17 cellular contexts compared by ENCODE assay signal in the genomic region with DNA sequence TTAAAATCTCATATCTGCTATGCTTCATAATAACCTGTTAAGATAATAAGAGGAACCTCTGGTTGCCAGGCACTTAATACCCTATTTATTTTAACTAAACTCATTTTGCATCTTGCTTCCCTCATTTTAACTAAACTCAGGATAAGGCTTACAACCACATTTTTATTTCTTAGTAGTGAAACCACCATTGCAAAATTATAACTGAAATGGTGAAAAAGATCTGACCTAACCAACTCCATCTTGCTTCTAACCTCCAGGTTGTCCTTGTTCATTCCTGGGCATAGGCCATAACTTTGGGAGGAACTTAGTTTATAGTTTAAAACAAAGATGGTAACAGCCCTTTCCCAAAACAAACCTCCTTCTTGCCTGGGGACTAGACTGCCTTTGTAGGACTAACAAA. TPM values are rescaled to one million over a fixed set of nuclear protein-coding genes. Genes with fewer than 3 reads are reported as not detected.
A peak's percentile ranks its signal among the peaks of the same experiment; 100 is the strongest.
DNase-seq lines count a peak whose midpoint lies in the region; ATAC-seq, FAIRE-seq and TF ChIP-seq lines count a peak whose summit lies in the region.
"Had no signal": no experiment of that assay in that cellular context is flagged by ENCODE, and none has a peak within 500 bp of the region (broad histone marks: within the 10 kb centered on the region; RNA-seq: fewer than 3 reads in every experiment).

No MANE protein-coding gene starts in this region.

- peak overlapping the region; percentile 17 for H3K4me3 Mint-ChIP-seq in T-helper 1 cell treated with Interleukin-12 subunit alpha and Interleukin-12 subunit beta and Interleukin-4 antibody, amounts not matched to agents 30 μg/mL and 1 μg/mL, for 36 hours
- H3K4me3 Mint-ChIP-seq in GM23338 (no peak overlapping the region), endothelial cell (ENCODE audit: unreplicated experiment) (no peak overlapping the region)
- peak overlapping the region; percentile 5 for H3K4me3 Mint-ChIP-seq in stimulated activated effector memory CD8-positive, alpha-beta T cell treated with anti-CD3 and anti-CD28 coated beads, Interleukin-12 subunit alpha, Interleukin-12 subunit beta, amount 100 ng/mL, for 72 hours
- H3K4me3 Mint-ChIP-seq: CD14-positive monocyte had no signal

- H3K4me1 ChIP-seq in GM23338 (ENCODE audit: insufficient read depth) (peaks cover 22% of the 10 kb centered on the region), GM12878 (ENCODE audit: control insufficient read depth, insufficient read depth, low read length) (peaks cover 27% of the 10 kb centered on the region), prostate gland (replicated peaks) (no peaks in the 10 kb centered on the region)

- no peak for TF ChIP-seq CTCF in GM23338 (conservative IDR thresholded peaks at IDR 0.05; ENCODE audit: low read depth in 2 of 2)
- TF ChIP-seq CTCF in GM12878 (IDR thresholded peaks at IDR 0.05 in 2 of 3, conservative IDR thresholded peaks at IDR 0.05 in 1 of 3; ENCODE audit: control insufficient read depth in 2 of 3, extremely low read depth in 1 of 3, insufficient read depth in 1 of 3, low read depth in 3 of 3, low read length in 3 of 3) = no peak
- no peak for TF ChIP-seq CTCF in prostate gland (IDR thresholded peaks at IDR 0.05)
- TF ChIP-seq CTCF in endothelial cell (IDR thresholded peaks at IDR 0.05; ENCODE audit: unreplicated experiment) = no peak

- H3K9me2 ChIP-seq in GM23338 (ENCODE audit: insufficient read depth) = no peaks in the 10 kb centered on the region

- 0 out of 2 replicates have a peak, but pooled peaks cover 3% of the 10 kb centered on the region for H3K36me3 ChIP-seq in GM23338 (ENCODE audit: insufficient read depth)
- H3K36me3 ChIP-seq in GM12878 (ENCODE audit: control insufficient read depth in 2 of 2, insufficient read depth in 2 of 2, low read length in 1 of 2) = no peaks in the 10 kb centered on the region
- H3K36me3 ChIP-seq in prostate gland = no peaks in the 10 kb centered on the region

- RAD21 ChIA-PET in GM12878 (lab: Charles Lee; ENCODE audit: unreplicated experiment) = interaction anchor here (0.8 to 10.5 kb wide), 6 partner anchors 8 to 154 kb away, joined by 3 to 272 read pairs (median 16); no protein-coding TSS in a partner anchor

- intact Hi-C loops in GM12878 (cut with micrococcal nuclease; ENCODE audit: unreplicated experiment) (no loop called here), prostate gland (cut with DNase I) (no loop called here)

- no peaks in the 10 kb centered on the region for H3F3A ChIP-seq in GM23338 (replicated peaks; ENCODE audit: low read depth)

- no peak for DNase-seq in T-helper 1 cell
- DNase-seq in GM23338 (ENCODE audit: low spot score) = no peak
- DNase-seq in GM12878 (ENCODE audit: low read depth, low spot score) = no peak
- DNase-seq in stimulated activated effector memory CD8-positive, alpha-beta T cell treated with anti-CD3 and anti-CD28 coated beads, Interleukin-12 subunit alpha, Interleukin-12 subunit beta, amount 100 ng/mL, for 72 hours (ENCODE audit: low spot score in 2 of 2) = no peak
- no peak for DNase-seq in prostate gland (ENCODE audit: low spot score)
- no peak for DNase-seq in endothelial cell (ENCODE audit: low spot score)
- DNase-seq in NOMO-1 treated with dmso at 0.1 percent for 144 hours (lab: John Stamatoyannopoulos, UW; ENCODE audit: unreplicated experiment) = no peak
- DNase-seq: AML-193, NCI-H1105, NCI-H2081 treated with DMSO at 0.1 percent for 48 hours, NCI-H446 treated with DMSO at 0.1 percent for 48 hours, SHP77 had no signal

- CTCF ChIA-PET in GM12878 (lab: Yijun Ruan, JAX) = interaction anchor here (1.0 to 12.1 kb wide), 6 partner anchors 9 to 1496 kb away, joined by 3 to 87 read pairs (median 6); a partner anchor contains a TSS

- H3K79me2 ChIP-seq in GM23338 (replicated peaks; ENCODE audit: insufficient read depth) = peaks cover 99% of the 10 kb centered on the region
- peaks cover 94% of the 10 kb centered on the region for H3K79me2 ChIP-seq in GM12878 (ENCODE audit: control insufficient read depth, insufficient read depth, low read length)

- H3K4me1 Mint-ChIP-seq in T-helper 1 cell treated with Interleukin-12 subunit alpha and Interleukin-12 subunit beta and Interleukin-4 antibody, amounts not matched to agents 30 μg/mL and 1 μg/mL, for 36 hours (ENCODE audit: low read depth) = peaks cover 71% of the 10 kb centered on the region
- H3K4me1 Mint-ChIP-seq in GM23338 (peaks cover 46% of the 10 kb centered on the region; the same call in 2 of the 3 replicates), endothelial cell (ENCODE audit: unreplicated experiment) (peaks cover 23% of the 10 kb centered on the region)
- H3K4me1 Mint-ChIP-seq in stimulated activated effector memory CD8-positive, alpha-beta T cell treated with anti-CD3 and anti-CD28 coated beads, Interleukin-12 subunit alpha, Interleukin-12 subunit beta, amount 100 ng/mL, for 72 hours = peaks cover 58% of the 10 kb centered on the region

- BruUV-seq in GM12878 (replicated peaks; lab: Mats Ljungman, UMichigan) = no TSS peak

- TF ChIP-seq POLR2A in GM12878 (IDR thresholded peaks at IDR 0.05; ENCODE audit: low read depth, low read length) = no peak
- TF ChIP-seq POLR2A in prostate gland (IDR thresholded peaks at IDR 0.05) = no peak

- no peak for FAIRE-seq in GM12878 (lab: Jason Lieb, UNC)

- H3K9me3 ChIP-seq in GM12878 (replicated peaks; ENCODE audit: control insufficient read depth, insufficient read depth, low read length) (peaks cover 1% of the 10 kb centered on the region; the same call in 1 of the 3 replicates), prostate gland (no peaks in the 10 kb centered on the region)
- H3K9me3 ChIP-seq: HAP-1 had no signal

- H3K27me3 Mint-ChIP-seq in T-helper 1 cell treated with Interleukin-12 subunit alpha and Interleukin-12 subunit beta and Interleukin-4 antibody, amounts not matched to agents 30 μg/mL and 1 μg/mL, for 36 hours (ENCODE audit: low read depth) = no peaks in the 10 kb centered on the region
- H3K27me3 Mint-ChIP-seq in GM23338 (ENCODE audit: insufficient read depth, low read depth, poor library complexity) (no peaks in the 10 kb centered on the region), endothelial cell (ENCODE audit: unreplicated experiment) (no peaks in the 10 kb centered on the region)

- H3K36me3 Mint-ChIP-seq in T-helper 1 cell treated with Interleukin-12 subunit alpha and Interleukin-12 subunit beta and Interleukin-4 antibody, amounts not matched to agents 30 μg/mL and 1 μg/mL, for 36 hours (ENCODE audit: low read depth) = peaks cover 19% of the 10 kb centered on the region
- H3K36me3 Mint-ChIP-seq in GM23338 (ENCODE audit: low read depth) (peaks cover 20% of the 10 kb centered on the region), endothelial cell (ENCODE audit: low read depth, unreplicated experiment) (peaks cover 7% of the 10 kb centered on the region)
- peaks cover 53% of the 10 kb centered on the region for H3K36me3 Mint-ChIP-seq in stimulated activated effector memory CD8-positive, alpha-beta T cell treated with anti-CD3 and anti-CD28 coated beads, Interleukin-12 subunit alpha, Interleukin-12 subunit beta, amount 100 ng/mL, for 72 hours

- SMC1A ChIA-PET in GM12878 (lab: Charles Lee; ENCODE audit: uncharacterized antibody, unreplicated experiment) = interaction anchor here (1.4 to 13.5 kb wide), 4 partner anchors 16 to 112 kb away, joined by 3 to 281 read pairs (median 10); no protein-coding TSS in a partner anchor

- H3K27ac ChIP-seq in GM23338 (ENCODE audit: low read depth) (no peak overlapping the region), GM12878 (ENCODE audit: control insufficient read depth, insufficient read depth) (peak overlapping the region; percentile 28; the same call in 1 of the 2 replicates), prostate gland (no peak overlapping the region)
- H3K27ac ChIP-seq: 22Rv1, SK-N-MC had no signal

- H4K20me1 ChIP-seq in GM23338 (replicated peaks; ENCODE audit: insufficient read depth) = peaks cover 9% of the 10 kb centered on the region; the same call in 1 of the 2 replicates
- H4K20me1 ChIP-seq in GM12878 (ENCODE audit: control insufficient read depth, insufficient read depth) = no peaks in the 10 kb centered on the region

- H2AFZ ChIP-seq in GM23338 (no peak overlapping the region), GM12878 (ENCODE audit: control insufficient read depth, low read depth, low read length) (no peak overlapping the region)

- ATAC-seq in GM23338 (no peak), GM12878 (no peak)
- no peak for ATAC-seq in stimulated activated effector memory CD8-positive, alpha-beta T cell treated with anti-CD3 and anti-CD28 coated beads, Interleukin-12 subunit alpha, Interleukin-12 subunit beta, amount 100 ng/mL, for 72 hours

- no peaks in the 10 kb centered on the region for H3K27me3 ChIP-seq in GM23338 (ENCODE audit: insufficient read depth)
- H3K27me3 ChIP-seq in GM12878 (replicated peaks in 1 of 2; ENCODE audit: control insufficient read depth in 2 of 2, insufficient read depth in 2 of 2, low read length in 1 of 2) = no peaks in the 10 kb centered on the region
- H3K27me3 ChIP-seq in prostate gland (replicated peaks; ENCODE audit: insufficient read depth) = no peaks in the 10 kb centered on the region

- H3K4me2 ChIP-seq in GM23338 (no peak overlapping the region), GM12878 (ENCODE audit: control insufficient read depth, insufficient read depth) (peak overlapping the region; percentile 36; the same call in 1 of the 2 replicates)

- no peak for TF ChIP-seq EP300 in GM12878 (IDR thresholded peaks at IDR 0.05; ENCODE audit: borderline replicate concordance in 1 of 2, control insufficient read depth in 1 of 2, low read depth in 2 of 2, low read length in 2 of 2)

- no peak for TF ChIP-seq RAD21 in GM12878 (IDR thresholded peaks at IDR 0.05; ENCODE audit: insufficient read depth, low read depth, low read length)

- H3K4me3 ChIP-seq in GM23338 (no peak overlapping the region), GM12878 (no peak overlapping the region), prostate gland (no peak overlapping the region)
- H3K4me3 ChIP-seq: HAP-1, SK-N-MC had no signal

- in situ Hi-C loops in GM12878 (cut with MboI) = loop anchor here (25.0 kb wide), 1 partner anchor 978 kb away; no protein-coding TSS in a partner anchor

- H3K27ac Mint-ChIP-seq in T-helper 1 cell treated with Interleukin-12 subunit alpha and Interleukin-12 subunit beta and Interleukin-4 antibody, amounts not matched to agents 30 μg/mL and 1 μg/mL, for 36 hours = no peak overlapping the region
- H3K27ac Mint-ChIP-seq in GM23338 (0 out of 2 replicates have a peak overlapping the region, but pooled peaks have one; percentile 74), endothelial cell (ENCODE audit: unreplicated experiment) (no peak overlapping the region)
- peak overlapping the region; percentile 24 for H3K27ac Mint-ChIP-seq in stimulated activated effector memory CD8-positive, alpha-beta T cell treated with anti-CD3 and anti-CD28 coated beads, Interleukin-12 subunit alpha, Interleukin-12 subunit beta, amount 100 ng/mL, for 72 hours
- H3K27ac Mint-ChIP-seq: CD14-positive monocyte had no signal

- POLR2A ChIA-PET in GM12878 (lab: Charles Lee) = interaction anchor here (1.1 to 2.6 kb wide), 7 partner anchors 10 to 140 kb away, joined by 4 to 17 read pairs (median 8); no protein-coding TSS in a partner anchor

- H3K9ac ChIP-seq in GM12878 (ENCODE audit: control insufficient read depth, insufficient read depth, low read length) = no peak overlapping the region

- no peaks in the 10 kb centered on the region for H3K9me3 Mint-ChIP-seq in T-helper 1 cell treated with Interleukin-12 subunit alpha and Interleukin-12 subunit beta and Interleukin-4 antibody, amounts not matched to agents 30 μg/mL and 1 μg/mL, for 36 hours
- H3K9me3 Mint-ChIP-seq in GM23338 = no peaks in the 10 kb centered on the region
- H3K9me3 Mint-ChIP-seq in stimulated activated effector memory CD8-positive, alpha-beta T cell treated with anti-CD3 and anti-CD28 coated beads, Interleukin-12 subunit alpha, Interleukin-12 subunit beta, amount 100 ng/mL, for 72 hours = peaks cover 2% of the 10 kb centered on the region
- no peaks in the 10 kb centered on the region for H3K9me3 Mint-ChIP-seq in endothelial cell (ENCODE audit: unreplicated experiment)

RNA-seq across cellular contexts. Expression of a gene that starts 6.0 kb away (rescaled TPM):
- 59.1 and 60.3 TPM in 2 replicates for total RNA-seq in GM23338 (2014; rRNA removed; shearing (Covaris generic))
- 28.4 and 33.9 TPM in 2 replicates for polyA plus RNA-seq in GM23338 (2016; fragmentation: Nextera tagmentation; extraction: Ambion mirVana)
- total RNA-seq in GM12878 (2013; cell fraction: nucleolus; rRNA removed) = 225 and 231 TPM in 2 replicates
- total RNA-seq in GM12878 (2014; rRNA removed) = 23.6 and 28.8 TPM in 2 replicates
- 22.8 and 23.5 TPM in 2 replicates for total RNA-seq in GM12878 (2014; rRNA removed; fragmentation: Illumina TruSeq; extraction: Trizol)
- total RNA-seq in GM12878 (2021) = 25.0 and 25.7 TPM in 2 replicates
- polyA plus RNA-seq in GM12878 (2011; ENCODE audit: low read depth) = 25.9 TPM
- polyA plus RNA-seq in GM12878 (2011; rRNA removed) = 110 and 179 TPM in 2 replicates
- polyA plus RNA-seq in GM12878 (2011; cell fraction: cytosol; rRNA removed) = 24.1 and 27.6 TPM in 2 replicates
- 72.4 and 86.3 TPM in 2 replicates for polyA plus RNA-seq in GM12878 (2011; cell fraction: nucleus; rRNA removed)
- 40.1 and 44.7 TPM in 2 replicates for polyA plus RNA-seq in GM12878 (2012)
- 34.6 and 50.6 TPM in 2 replicates for polyA plus RNA-seq in GM12878 (2014; fragmentation: Illumina TruSeq; extraction: Trizol)
- 10 to 100 TPM; 11.0 to 13.6 TPM for polyA plus RNA-seq in GM12878 (2014; fragmentation: Nextera tagmentation; extraction: Ambion mirVana)
- polyA plus RNA-seq in GM12878 (2014; rRNA removed) = 26.0 and 30.6 TPM in 2 replicates
- polyA plus RNA-seq in GM12878 (2016; fragmentation: Nextera tagmentation; extraction: Ambion mirVana) = 10 to 100 TPM; 33.4 to 38.0 TPM
- 30.8 and 44.3 TPM in 2 replicates for polyA minus RNA-seq in GM12878 (2011; rRNA and poly(A)+ RNA removed)
- 14.0 and 20.4 TPM in 2 replicates for polyA minus RNA-seq in GM12878 (2011; cell fraction: cytosol; rRNA and poly(A)+ RNA removed)
- polyA minus RNA-seq in GM12878 (2011; cell fraction: nucleus; rRNA and poly(A)+ RNA removed) = 104 and 136 TPM in 2 replicates
- 10 to 100 TPM; 31.9 to 34.8 TPM for total RNA-seq in prostate gland
- total RNA-seq in endothelial cell (ENCODE audit: unreplicated experiment) = 50.9 TPM

Comparison
In these comparisons a context has a peak if more than half of its experiments do, and no peak if none do; other contexts are left out.
1. H3K27ac Mint-ChIP-seq: peak in GM23338 (single experiment) and stimulated activated effector memory CD8-positive, alpha-beta T cell treated with anti-CD3 and anti-CD28 coated beads, Interleukin-12 subunit alpha, Interleukin-12 subunit beta, amount 100 ng/mL, for 72 hours (single experiment); none in T-helper 1 cell treated with Interleukin-12 subunit alpha and Interleukin-12 subunit beta and Interleukin-4 antibody, amounts not matched to agents 30 μg/mL and 1 μg/mL, for 36 hours (single experiment) and endothelial cell (single experiment).
2. H3K4me3 Mint-ChIP-seq: peak in T-helper 1 cell treated with Interleukin-12 subunit alpha and Interleukin-12 subunit beta and Interleukin-4 antibody, amounts not matched to agents 30 μg/mL and 1 μg/mL, for 36 hours (single experiment) and stimulated activated effector memory CD8-positive, alpha-beta T cell treated with anti-CD3 and anti-CD28 coated beads, Interleukin-12 subunit alpha, Interleukin-12 subunit beta, amount 100 ng/mL, for 72 hours (single experiment); none in GM23338 (single experiment) and endothelial cell (single experiment).